In genomic region chr6:149423946-149424440, GRCh38 we compare ENCODE assay signal across 15 cellular contexts. TPM values are rescaled to one million over a fixed set of nuclear protein-coding genes. Genes with fewer than 3 reads are reported as not detected.
DNase-seq lines count a peak whose midpoint lies in the region; ATAC-seq, FAIRE-seq and TF ChIP-seq lines count a peak whose summit lies in the region.
"Had no signal": no experiment of that assay in that cellular context is flagged by ENCODE, and none has a peak within 500 bp of the region (broad histone marks: within the 10 kb centered on the region; RNA-seq: fewer than 3 reads in every experiment).

No MANE protein-coding gene starts in this region.

- H3K9me3 ChIP-seq in lower lobe of right lung: no peaks in the 10 kb centered on the region
- H3K9me3 ChIP-seq: heart left ventricle had no signal

- no peak for DNase-seq in GM12891 (ENCODE audit: insufficient read length, low spot score)
- peak; percentile 31 for DNase-seq in islet precursor cell
- no peak for DNase-seq in retinal pigment epithelial cell (ENCODE audit: low read depth)
- DNase-seq in CD1c-positive myeloid dendritic cell (ENCODE audit: extremely low spot score): no peak
- no peak for DNase-seq in lower lobe of right lung
- DNase-seq in stimulated activated CD4-positive, alpha-beta T cell treated with anti-CD3 and anti-CD28 coated beads, Interleukin-2, amount 100 ng/mL, for 48 hours: no peak
- DNase-seq: activated CD4-positive, CD25-positive, alpha-beta regulatory T cell treated with anti-CD3 and anti-CD28 coated beads, Interleukin-2, amount 50 U/mL, for 72 hours; NCI-H2171 treated with DMSO at 0.1 percent for 48 hours; stimulated activated CD8-positive, alpha-beta memory T cell treated with anti-CD3 and anti-CD28 coated beads, Interleukin-4, amount 100 ng/mL, for 48 hours had no signal

- TF ChIP-seq POLR2A in GM12891 (IDR thresholded peaks at IDR 0.05; ENCODE audit: low read depth, low read length): no peak

- FAIRE-seq in GM12891 (lab: Jason Lieb, UNC): peak; percentile 71
- FAIRE-seq: colon, D721Med, keratinocyte had no signal

- H3K36me3 ChIP-seq in lower lobe of right lung: no peaks in the 10 kb centered on the region
- H3K36me3 ChIP-seq: heart left ventricle had no signal

- TF ChIP-seq CTCF in retinal pigment epithelial cell (conservative IDR thresholded peaks at IDR 0.05; ENCODE audit: low read depth, low read length): no peak
- no peak for TF ChIP-seq CTCF in lower lobe of right lung (IDR thresholded peaks at IDR 0.05)

- peaks cover 4% of the 10 kb centered on the region for H3K4me1 ChIP-seq in lower lobe of right lung

- H3K27me3 ChIP-seq in lower lobe of right lung (ENCODE audit: low read depth): no peaks in the 10 kb centered on the region

- H3K27ac ChIP-seq in angular gyrus (ENCODE audit: low read depth, low read length) (peak overlapping the region; percentile 29), lower lobe of right lung (no peak overlapping the region)

- H3K4me3 ChIP-seq in retinal pigment epithelial cell (ENCODE audit: low read length) (peak overlapping the region; percentile 22), lower lobe of right lung (no peak overlapping the region)
- H3K4me3 ChIP-seq: heart left ventricle had no signal

- intact Hi-C loops in lower lobe of right lung (cut with DNase I): no loop called here

- ATAC-seq in HG03159 (IDR thresholded peaks at IDR 0.05; ENCODE audit: unreplicated experiment) (no peak), lower lobe of right lung (no peak)

TF ChIP-seq in GM12891, 5 proteins besides CTCF, POLR2A, EP300 and RAD21:
- TF ChIP-seq POLR2AphosphoS5 (IDR thresholded peaks at IDR 0.05; ENCODE audit: low read depth, low read length) (no peak), POU2F2 (IDR thresholded peaks at IDR 0.05; ENCODE audit: low read depth, low read length) (no peak), TAF1 (IDR thresholded peaks at IDR 0.05; ENCODE audit: low read depth, low read length) (no peak), SPI1 (IDR thresholded peaks at IDR 0.05; ENCODE audit: low read depth, low read length) (no peak), PAX5 (IDR thresholded peaks at IDR 0.05; ENCODE audit: insufficient read depth, low read length, severe bottlenecking) (no peak)
TF ChIP-seq in GM12891: peak in this region for 0.

RNA-seq across cellular contexts. Expression of gene SUMO4, which starts 23.9 kb away (rescaled TPM):
- 0.17 TPM for polyA plus RNA-seq in GM12891 (2012; ENCODE audit: low read depth, missing spikeins)
- total RNA-seq in lower lobe of right lung: 2.0 TPM
